Comparison of ENCODE assay signal across 11 cellular contexts in the genomic region with DNA sequence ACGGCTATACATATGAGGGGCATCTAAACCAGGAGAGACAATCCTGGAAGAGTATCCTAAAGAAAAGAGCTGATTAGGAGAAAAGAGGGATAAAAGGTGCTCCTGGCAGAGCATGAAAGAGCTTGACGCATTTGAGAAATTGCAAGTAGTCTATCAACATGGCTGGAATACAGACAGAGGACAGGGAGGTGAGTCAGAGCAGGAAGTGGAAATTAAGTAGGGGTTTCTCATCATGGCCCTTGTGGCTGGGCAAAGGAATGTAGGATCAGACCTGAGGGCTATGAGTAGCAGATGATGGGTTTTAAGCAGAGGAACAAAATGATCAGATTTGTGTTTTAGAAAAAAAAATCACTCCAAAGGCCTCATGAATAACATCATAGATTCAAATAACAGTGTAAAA. TPM values are rescaled to one million over a fixed set of nuclear protein-coding genes. Genes with fewer than 3 reads are reported as not detected.
DNase-seq lines count a peak whose midpoint lies in the region; ATAC-seq and TF ChIP-seq lines count a peak whose summit lies in the region.
"Had no signal": no experiment of that assay in that cellular context is flagged by ENCODE, and none has a peak within 500 bp of the region (broad histone marks: within the 10 kb centered on the region; RNA-seq: fewer than 3 reads in every experiment).

No MANE protein-coding gene starts in this region.

- H3K4me3 ChIP-seq in AG09309 (ENCODE audit: control insufficient read depth, low read depth, low read length) (no peak overlapping the region), kidney epithelial cell (ENCODE audit: low read depth, low read length) (no peak overlapping the region)
- H3K4me3 ChIP-seq: GM23338 had no signal

- no peaks in the 10 kb centered on the region for H3K27me3 ChIP-seq in kidney epithelial cell (ENCODE audit: control insufficient read depth, insufficient read depth, low read length)

- POLR2A ChIA-PET in GM10248 (lab: Yijun Ruan, JAX): interaction anchor here (0.6 kb wide), 1 partner anchor 289 kb away, joined by 5 read pairs; no protein-coding TSS in a partner anchor

- no peaks in the 10 kb centered on the region for H3K36me3 ChIP-seq in kidney epithelial cell (ENCODE audit: control insufficient read depth, insufficient read depth, low read length)

- CTCF ChIA-PET in GM10248 (lab: Yijun Ruan, JAX): interaction anchor here (1.3 to 1.9 kb wide), 2 partner anchors 10 kb away, joined by 4 to 5 read pairs; no protein-coding TSS in a partner anchor

- no peak for ATAC-seq in GM18868 (IDR thresholded peaks at IDR 0.05; ENCODE audit: unreplicated experiment)
- ATAC-seq: GM23338 had no signal

- DNase-seq in AG09309 (ENCODE audit: low read depth) (peak; percentile 74), HK-2 (ENCODE audit: unreplicated experiment) (peak; percentile 42), amniotic stem cell (lab: John Stamatoyannopoulos, UW) (peak; percentile 59), kidney epithelial cell (ENCODE audit: low read depth) (peak; percentile 82), GM10248 (ENCODE audit: extremely low spot score) (no peak), mucosa of gallbladder (ENCODE audit: low spot score) (no peak), HT-29 (ENCODE audit: low spot score) (no peak)
- DNase-seq: NCI-H2081 treated with DMSO at 0.1 percent for 48 hours, SIG-M5 had no signal

- TF ChIP-seq CTCF in AG09309 (IDR thresholded peaks at IDR 0.05; ENCODE audit: control insufficient read depth, insufficient read depth, low read depth, low read length, missing control alignments) (no peak), kidney epithelial cell (IDR thresholded peaks at IDR 0.05; ENCODE audit: insufficient read depth, low read length, poor library complexity, severe bottlenecking) (no peak), GM10248 (IDR thresholded peaks at IDR 0.05; ENCODE audit: control extremely low read depth, extremely low read depth, low read depth, missing control alignments) (no peak)

RNA-seq across cellular contexts. Expression of a gene that starts 49.2 kb away (rescaled TPM):
- 69.9 and 72.6 TPM in 2 replicates for total RNA-seq in kidney epithelial cell
- total RNA-seq in mucosa of gallbladder: 129 TPM
- total RNA-seq in HT-29 (2014; rRNA removed; shearing (Covaris generic)): 23.1 and 27.8 TPM in 2 replicates

Comparison
In these comparisons a context has a peak if more than half of its experiments do, and no peak if none do; other contexts are left out.
1. DNase-seq: peak in AG09309 (single experiment), HK-2 (single experiment), amniotic stem cell (single experiment) and kidney epithelial cell (single experiment); none in GM10248 (single experiment), mucosa of gallbladder (single experiment) and HT-29 (single experiment).